8 cellular contexts compared by ENCODE assay signal in the genomic region with DNA sequence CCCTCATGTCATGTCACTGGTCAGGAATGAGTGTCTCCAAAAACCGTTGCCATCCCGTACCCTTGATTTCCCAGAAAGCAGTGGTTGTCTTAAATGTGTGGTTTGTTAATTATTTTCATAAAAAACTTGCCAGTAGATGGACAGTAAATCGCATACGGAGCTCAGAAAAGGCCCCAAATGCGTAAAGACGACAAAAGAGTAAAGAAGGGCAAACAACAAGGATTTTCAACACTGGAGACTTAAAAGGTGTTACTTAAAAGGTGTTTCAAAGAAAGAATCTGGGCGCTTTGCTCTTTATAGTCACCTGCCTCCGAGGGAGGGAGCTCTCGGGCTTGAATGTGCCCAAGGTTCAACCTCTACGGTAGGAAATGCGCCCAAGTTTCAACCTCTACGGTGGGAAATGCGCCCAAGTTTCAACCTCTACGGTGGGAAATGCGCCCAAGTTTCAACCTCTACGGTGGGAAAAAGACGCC. TPM values are rescaled to one million over a fixed set of nuclear protein-coding genes. Genes with fewer than 3 reads are reported as not detected.
DNase-seq lines count a peak whose midpoint lies in the region; ATAC-seq and TF ChIP-seq lines count a peak whose summit lies in the region.

No MANE protein-coding gene starts in this region.

- TF ChIP-seq CTCF in Loucy (conservative IDR thresholded peaks at IDR 0.05; ENCODE audit: low read length), result peak; percentile 49
- no peak for TF ChIP-seq CTCF in omental fat pad (IDR thresholded peaks at IDR 0.05)

- no peaks in the 10 kb centered on the region for H3F3A ChIP-seq in Loucy (ENCODE audit: low read depth)

- H3K27ac Mint-ChIP-seq in activated CD4-positive, alpha-beta memory T cell treated with anti-CD3 and anti-CD28 coated beads for 36 hours, result peak overlapping the region; percentile 91

- no peaks in the 10 kb centered on the region for H3K36me3 Mint-ChIP-seq in activated CD4-positive, alpha-beta memory T cell treated with anti-CD3 and anti-CD28 coated beads for 36 hours

- H3K27me3 ChIP-seq in HAP-1 (ENCODE audit: low read depth), result no peaks in the 10 kb centered on the region
- H3K27me3 ChIP-seq in Loucy (ENCODE audit: insufficient read depth, low read length, poor library complexity, severe bottlenecking), result no peaks in the 10 kb centered on the region

- H3K9me3 ChIP-seq in HAP-1, result no peaks in the 10 kb centered on the region
- no peaks in the 10 kb centered on the region for H3K9me3 ChIP-seq in Loucy (ENCODE audit: insufficient read depth, low read depth, low read length)

- no peaks in the 10 kb centered on the region for H3K9me2 ChIP-seq in Loucy (replicated peaks; ENCODE audit: low read depth, low read length)

- in situ Hi-C loops in HAP-1 (cut with MboI; ENCODE audit: low sequenced_read_pairs), result loop anchor here (25.0 kb wide), 3 partner anchors 283 to 708 kb away; no protein-coding TSS in a partner anchor

- H3K27me3 Mint-ChIP-seq in activated CD4-positive, alpha-beta memory T cell treated with anti-CD3 and anti-CD28 coated beads for 36 hours, result no peaks in the 10 kb centered on the region

- CTCF ChIA-PET in activated CD4-positive, alpha-beta memory T cell treated with anti-CD3 and anti-CD28 coated beads for 36 hours (lab: Charles Lee), result interaction anchor here (0.6 to 2.7 kb wide), 12 partner anchors 9 to 388 kb away, joined by 3 to 12 read pairs (median 4); partner anchors contain the start of genes HNRNPK, IDNK and RMI1
- CTCF ChIA-PET in HEK293T (lab: Yijun Ruan, JAX), result no interaction called here

- H3K9ac ChIP-seq in Loucy (ENCODE audit: low read depth, low read length, poor library complexity, severe bottlenecking), result peak overlapping the region; percentile 63

- POLR2A ChIA-PET in activated CD4-positive, alpha-beta memory T cell treated with anti-CD3 and anti-CD28 coated beads for 36 hours (lab: Charles Lee), result interaction anchor here (0.6 to 2.9 kb wide), 9 partner anchors 9 to 371 kb away, joined by 3 to 18 read pairs (median 4); partner anchors contain the start of genes HNRNPK, IDNK, RMI1 and UBQLN1
- POLR2A ChIA-PET in HEK293T (lab: Yijun Ruan, JAX), result interaction anchor here (1.5 to 2.2 kb wide), 3 partner anchors 10 to 341 kb away, joined by 3 to 10 read pairs (median 7); partner anchors contain the start of genes HNRNPK and RMI1

- no peaks in the 10 kb centered on the region for H4K20me1 ChIP-seq in Loucy (ENCODE audit: insufficient read depth, low read length, poor library complexity, severe bottlenecking)

- H2AFZ ChIP-seq in Loucy (ENCODE audit: low read length), result peak overlapping the region; percentile 82

- H3K36me3 ChIP-seq in HAP-1 (replicated peaks), result no peaks in the 10 kb centered on the region
- H3K36me3 ChIP-seq in Loucy (ENCODE audit: insufficient read depth, low read length), result no peaks in the 10 kb centered on the region

- peak; percentile 14 to 15 for ATAC-seq in activated CD4-positive, CD25-positive, alpha-beta regulatory T cell treated with anti-CD3 and anti-CD28 coated beads, Interleukin-2, amount 50 U/mL, for 24 hours
- peak; percentile 30 for ATAC-seq in omental fat pad (ENCODE audit: low FRiP score)

- no peak for DNase-seq in activated CD4-positive, CD25-positive, alpha-beta regulatory T cell treated with anti-CD3 and anti-CD28 coated beads, Interleukin-2, amount 50 U/mL, for 72 hours
- DNase-seq in HAP-1 (ENCODE audit: low spot score in 2 of 2), result peak in 1 of 2 experiments; percentile 39
- no peak for DNase-seq in activated CD4-positive, alpha-beta memory T cell treated with anti-CD3 and anti-CD28 coated beads for 36 hours
- peak; percentile 49 for DNase-seq in germinal center (ENCODE audit: low spot score)
- no peak for DNase-seq in omental fat pad (ENCODE audit: low spot score)
- no peak for DNase-seq in HEK293T (ENCODE audit: extremely low spot score)

- peak overlapping the region; percentile 80 for H3K4me3 Mint-ChIP-seq in activated CD4-positive, alpha-beta memory T cell treated with anti-CD3 and anti-CD28 coated beads for 36 hours

- peaks cover 13% of the 10 kb centered on the region; the same call in 1 of the 2 replicates for H3K79me2 ChIP-seq in Loucy (ENCODE audit: insufficient read depth, low read length)

- peaks cover 10% of the 10 kb centered on the region for H3K4me1 Mint-ChIP-seq in activated CD4-positive, alpha-beta memory T cell treated with anti-CD3 and anti-CD28 coated beads for 36 hours (ENCODE audit: low read depth)

- intact Hi-C loops in activated CD4-positive, alpha-beta memory T cell treated with anti-CD3 and anti-CD28 coated beads for 36 hours (cut with micrococcal nuclease), result loop anchor here (1.0 kb wide), 1 partner anchor 341 kb away; no protein-coding TSS in a partner anchor

- H3K4me3 ChIP-seq in HAP-1, result peak overlapping the region; percentile 46
- H3K4me3 ChIP-seq in Loucy (ENCODE audit: low read length, poor library complexity, severe bottlenecking), result peak overlapping the region; percentile 74

- no peaks in the 10 kb centered on the region for H3K9me3 Mint-ChIP-seq in activated CD4-positive, alpha-beta memory T cell treated with anti-CD3 and anti-CD28 coated beads for 36 hours

- H3K4me1 ChIP-seq in HAP-1, result peaks cover 8% of the 10 kb centered on the region
- H3K4me1 ChIP-seq in Loucy (ENCODE audit: insufficient read depth, low read length, poor library complexity, severe bottlenecking), result peaks cover 18% of the 10 kb centered on the region

- peak overlapping the region; percentile 95 for H3K4me2 ChIP-seq in Loucy (ENCODE audit: low read depth, low read length, poor library complexity, severe bottlenecking)

TF ChIP-seq in HEK293T, 16 proteins besides CTCF, POLR2A, EP300 and RAD21:
- no peak for TF ChIP-seq L3MBTL2 (conservative IDR thresholded peaks at IDR 0.05)

RNA-seq across cellular contexts. Expression of gene KIF27, which starts 0.7 kb away (rescaled TPM):
- 1 to 10 TPM; 2.6 to 3.0 TPM for total RNA-seq in activated CD4-positive, alpha-beta memory T cell treated with anti-CD3 and anti-CD28 coated beads for 36 hours
- total RNA-seq in omental fat pad, result 1 to 10 TPM; 3.0 to 5.7 (median 4.4) TPM

RNA-seq across cellular contexts. Expression of gene HNRNPK, which starts 59.5 kb away (rescaled TPM):
- 100 to 1,000 TPM; 694 to 716 TPM for total RNA-seq in activated CD4-positive, alpha-beta memory T cell treated with anti-CD3 and anti-CD28 coated beads for 36 hours
- 100 to 1,000 TPM; 417 to 565 (median 429) TPM for total RNA-seq in omental fat pad
